Comparison of ENCODE assay signal across 2 cellular contexts in the genomic region with DNA sequence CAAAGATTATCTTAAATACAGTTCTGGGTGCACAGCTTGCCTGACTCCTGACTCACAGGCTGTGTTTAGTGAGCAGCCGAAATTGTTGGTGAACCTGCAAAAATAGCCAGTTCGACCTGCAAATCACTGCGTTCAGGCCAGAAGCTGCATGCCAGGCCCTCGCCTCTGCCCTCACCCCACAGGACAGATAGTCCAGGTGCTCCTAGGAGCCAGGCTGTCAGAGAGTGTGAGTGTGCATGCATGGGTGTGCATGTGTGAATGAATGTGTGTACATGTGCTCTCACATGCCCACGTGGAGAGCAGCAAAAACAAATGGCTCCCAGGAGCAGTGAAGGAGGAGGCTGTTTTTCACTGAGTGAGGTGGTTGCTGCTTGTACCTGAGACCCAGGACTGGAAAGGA.
TF ChIP-seq lines count a peak whose summit lies in the region.

No MANE protein-coding gene starts in this region.

TF ChIP-seq in HepG2, 621 proteins besides CTCF, POLR2A, EP300 and RAD21:
- no peak for TF ChIP-seq GATAD1 (CRISPR knock-in tag; IDR thresholded peaks at IDR 0.05)
- TF ChIP-seq, protein P1, sequence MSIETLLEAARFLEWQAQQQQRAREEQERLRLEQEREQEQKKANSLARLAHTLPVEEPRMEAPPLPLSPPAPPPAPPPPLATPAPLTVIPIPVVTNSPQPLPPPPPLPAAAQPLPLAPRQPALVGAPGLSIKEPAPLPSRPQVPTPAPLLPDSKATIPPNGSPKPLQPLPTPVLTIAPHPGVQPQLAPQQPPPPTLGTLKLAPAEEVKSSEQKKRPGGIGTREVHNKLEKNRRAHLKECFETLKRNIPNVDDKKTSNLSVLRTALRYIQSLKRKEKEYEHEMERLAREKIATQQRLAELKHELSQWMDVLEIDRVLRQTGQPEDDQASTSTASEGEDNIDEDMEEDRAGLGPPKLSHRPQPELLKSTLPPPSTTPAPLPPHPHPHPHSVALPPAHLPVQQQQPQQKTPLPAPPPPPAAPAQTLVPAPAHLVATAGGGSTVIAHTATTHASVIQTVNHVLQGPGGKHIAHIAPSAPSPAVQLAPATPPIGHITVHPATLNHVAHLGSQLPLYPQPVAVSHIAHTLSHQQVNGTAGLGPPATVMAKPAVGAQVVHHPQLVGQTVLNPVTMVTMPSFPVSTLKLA (IDR thresholded peaks at IDR 0.05): peak; percentile 98

TF ChIP-seq in H1, 55 proteins besides CTCF, POLR2A, EP300 and RAD21:
- no peak for TF ChIP-seq SIN3A (conservative IDR thresholded peaks at IDR 0.05 in 1 of 2, IDR thresholded peaks at IDR 0.05 in 1 of 2; ENCODE audit: low read depth in 1 of 2, low read length in 2 of 2)
- TF ChIP-seq CBX8 (IDR thresholded peaks at IDR 0.05; ENCODE audit: borderline replicate concordance, low read depth, low read length): no peak
- no peak for TF ChIP-seq BCL11A (IDR thresholded peaks at IDR 0.05; ENCODE audit: low read depth in 2 of 2, low read length in 2 of 2)
- TF ChIP-seq KDM1A (IDR thresholded peaks at IDR 0.05; ENCODE audit: borderline replicate concordance, low read length): no peak
- TF ChIP-seq RXRA (IDR thresholded peaks at IDR 0.05; ENCODE audit: insufficient read depth, low read depth, low read length): no peak
- TF ChIP-seq ZNF274 (IDR thresholded peaks at IDR 0.05; ENCODE audit: borderline replicate concordance, extremely low read depth, low read length): no peak
- TF ChIP-seq, protein P2, sequence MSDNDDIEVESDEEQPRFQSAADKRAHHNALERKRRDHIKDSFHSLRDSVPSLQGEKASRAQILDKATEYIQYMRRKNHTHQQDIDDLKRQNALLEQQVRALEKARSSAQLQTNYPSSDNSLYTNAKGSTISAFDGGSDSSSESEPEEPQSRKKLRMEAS (IDR thresholded peaks at IDR 0.05): no peak
- TF ChIP-seq EZH2 (IDR thresholded peaks at IDR 0.05; ENCODE audit: low read depth, low read length, severe bottlenecking): no peak
- TF ChIP-seq CHD1 (IDR thresholded peaks at IDR 0.05; ENCODE audit: low read depth, low read length): no peak
- TF ChIP-seq, protein P3, sequence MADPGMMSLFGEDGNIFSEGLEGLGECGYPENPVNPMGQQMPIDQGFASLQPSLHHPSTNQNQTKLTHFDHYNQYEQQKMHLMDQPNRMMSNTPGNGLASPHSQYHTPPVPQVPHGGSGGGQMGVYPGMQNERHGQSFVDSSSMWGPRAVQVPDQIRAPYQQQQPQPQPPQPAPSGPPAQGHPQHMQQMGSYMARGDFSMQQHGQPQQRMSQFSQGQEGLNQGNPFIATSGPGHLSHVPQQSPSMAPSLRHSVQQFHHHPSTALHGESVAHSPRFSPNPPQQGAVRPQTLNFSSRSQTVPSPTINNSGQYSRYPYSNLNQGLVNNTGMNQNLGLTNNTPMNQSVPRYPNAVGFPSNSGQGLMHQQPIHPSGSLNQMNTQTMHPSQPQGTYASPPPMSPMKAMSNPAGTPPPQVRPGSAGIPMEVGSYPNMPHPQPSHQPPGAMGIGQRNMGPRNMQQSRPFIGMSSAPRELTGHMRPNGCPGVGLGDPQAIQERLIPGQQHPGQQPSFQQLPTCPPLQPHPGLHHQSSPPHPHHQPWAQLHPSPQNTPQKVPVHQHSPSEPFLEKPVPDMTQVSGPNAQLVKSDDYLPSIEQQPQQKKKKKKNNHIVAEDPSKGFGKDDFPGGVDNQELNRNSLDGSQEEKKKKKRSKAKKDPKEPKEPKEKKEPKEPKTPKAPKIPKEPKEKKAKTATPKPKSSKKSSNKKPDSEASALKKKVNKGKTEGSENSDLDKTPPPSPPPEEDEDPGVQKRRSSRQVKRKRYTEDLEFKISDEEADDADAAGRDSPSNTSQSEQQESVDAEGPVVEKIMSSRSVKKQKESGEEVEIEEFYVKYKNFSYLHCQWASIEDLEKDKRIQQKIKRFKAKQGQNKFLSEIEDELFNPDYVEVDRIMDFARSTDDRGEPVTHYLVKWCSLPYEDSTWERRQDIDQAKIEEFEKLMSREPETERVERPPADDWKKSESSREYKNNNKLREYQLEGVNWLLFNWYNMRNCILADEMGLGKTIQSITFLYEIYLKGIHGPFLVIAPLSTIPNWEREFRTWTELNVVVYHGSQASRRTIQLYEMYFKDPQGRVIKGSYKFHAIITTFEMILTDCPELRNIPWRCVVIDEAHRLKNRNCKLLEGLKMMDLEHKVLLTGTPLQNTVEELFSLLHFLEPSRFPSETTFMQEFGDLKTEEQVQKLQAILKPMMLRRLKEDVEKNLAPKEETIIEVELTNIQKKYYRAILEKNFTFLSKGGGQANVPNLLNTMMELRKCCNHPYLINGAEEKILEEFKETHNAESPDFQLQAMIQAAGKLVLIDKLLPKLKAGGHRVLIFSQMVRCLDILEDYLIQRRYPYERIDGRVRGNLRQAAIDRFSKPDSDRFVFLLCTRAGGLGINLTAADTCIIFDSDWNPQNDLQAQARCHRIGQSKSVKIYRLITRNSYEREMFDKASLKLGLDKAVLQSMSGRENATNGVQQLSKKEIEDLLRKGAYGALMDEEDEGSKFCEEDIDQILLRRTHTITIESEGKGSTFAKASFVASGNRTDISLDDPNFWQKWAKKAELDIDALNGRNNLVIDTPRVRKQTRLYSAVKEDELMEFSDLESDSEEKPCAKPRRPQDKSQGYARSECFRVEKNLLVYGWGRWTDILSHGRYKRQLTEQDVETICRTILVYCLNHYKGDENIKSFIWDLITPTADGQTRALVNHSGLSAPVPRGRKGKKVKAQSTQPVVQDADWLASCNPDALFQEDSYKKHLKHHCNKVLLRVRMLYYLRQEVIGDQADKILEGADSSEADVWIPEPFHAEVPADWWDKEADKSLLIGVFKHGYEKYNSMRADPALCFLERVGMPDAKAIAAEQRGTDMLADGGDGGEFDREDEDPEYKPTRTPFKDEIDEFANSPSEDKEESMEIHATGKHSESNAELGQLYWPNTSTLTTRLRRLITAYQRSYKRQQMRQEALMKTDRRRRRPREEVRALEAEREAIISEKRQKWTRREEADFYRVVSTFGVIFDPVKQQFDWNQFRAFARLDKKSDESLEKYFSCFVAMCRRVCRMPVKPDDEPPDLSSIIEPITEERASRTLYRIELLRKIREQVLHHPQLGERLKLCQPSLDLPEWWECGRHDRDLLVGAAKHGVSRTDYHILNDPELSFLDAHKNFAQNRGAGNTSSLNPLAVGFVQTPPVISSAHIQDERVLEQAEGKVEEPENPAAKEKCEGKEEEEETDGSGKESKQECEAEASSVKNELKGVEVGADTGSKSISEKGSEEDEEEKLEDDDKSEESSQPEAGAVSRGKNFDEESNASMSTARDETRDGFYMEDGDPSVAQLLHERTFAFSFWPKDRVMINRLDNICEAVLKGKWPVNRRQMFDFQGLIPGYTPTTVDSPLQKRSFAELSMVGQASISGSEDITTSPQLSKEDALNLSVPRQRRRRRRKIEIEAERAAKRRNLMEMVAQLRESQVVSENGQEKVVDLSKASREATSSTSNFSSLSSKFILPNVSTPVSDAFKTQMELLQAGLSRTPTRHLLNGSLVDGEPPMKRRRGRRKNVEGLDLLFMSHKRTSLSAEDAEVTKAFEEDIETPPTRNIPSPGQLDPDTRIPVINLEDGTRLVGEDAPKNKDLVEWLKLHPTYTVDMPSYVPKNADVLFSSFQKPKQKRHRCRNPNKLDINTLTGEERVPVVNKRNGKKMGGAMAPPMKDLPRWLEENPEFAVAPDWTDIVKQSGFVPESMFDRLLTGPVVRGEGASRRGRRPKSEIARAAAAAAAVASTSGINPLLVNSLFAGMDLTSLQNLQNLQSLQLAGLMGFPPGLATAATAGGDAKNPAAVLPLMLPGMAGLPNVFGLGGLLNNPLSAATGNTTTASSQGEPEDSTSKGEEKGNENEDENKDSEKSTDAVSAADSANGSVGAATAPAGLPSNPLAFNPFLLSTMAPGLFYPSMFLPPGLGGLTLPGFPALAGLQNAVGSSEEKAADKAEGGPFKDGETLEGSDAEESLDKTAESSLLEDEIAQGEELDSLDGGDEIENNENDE (IDR thresholded peaks at IDR 0.05; ENCODE audit: insufficient replicate concordance, low read length): no peak
- no peak for TF ChIP-seq YY1 (IDR thresholded peaks at IDR 0.05; ENCODE audit: low read depth, low read length)
- TF ChIP-seq NRF1 (IDR thresholded peaks at IDR 0.05; ENCODE audit: low read depth, low read length): no peak
- no peak for TF ChIP-seq POLR2AphosphoS5 (IDR thresholded peaks at IDR 0.05; ENCODE audit: low read depth, low read length)
